ENCODE assay signal across 9 cellular contexts in genomic region chr6:137767931-137768690, GRCh38.
A peak's percentile ranks its signal among the peaks of the same experiment; 100 is the strongest.
DNase-seq lines count a peak whose midpoint lies in the region; ATAC-seq, FAIRE-seq and TF ChIP-seq lines count a peak whose summit lies in the region.
"Had no signal": no experiment of that assay in that cellular context is flagged by ENCODE, and none has a peak within 500 bp of the region (broad histone marks: within the 10 kb centered on the region; RNA-seq: fewer than 3 reads in every experiment).

No MANE protein-coding gene starts in this region.

- no peaks in the 10 kb centered on the region for H4K20me1 ChIP-seq in keratinocyte (ENCODE audit: control insufficient read depth, extremely low read depth, insufficient read depth, low read length)

- no peaks in the 10 kb centered on the region for H3K36me3 ChIP-seq in keratinocyte (ENCODE audit: control insufficient read depth in 2 of 2, extremely low read depth in 1 of 2, insufficient read depth in 2 of 2, low read length in 2 of 2)
- no peaks in the 10 kb centered on the region for H3K36me3 ChIP-seq in BE2C
- H3K36me3 ChIP-seq: thoracic aorta had no signal

- peak overlapping the region; percentile 43 for H3K27ac ChIP-seq in keratinocyte (ENCODE audit: control insufficient read depth, insufficient read depth, low read length)
- H3K27ac ChIP-seq: thoracic aorta had no signal

- TF ChIP-seq CTCF in keratinocyte (optimal IDR thresholded peaks at IDR 0.05 in 1 of 3, IDR thresholded peaks at IDR 0.05 in 1 of 3, conservative IDR thresholded peaks at IDR 0.05 in 1 of 3; ENCODE audit: extremely low read depth in 1 of 3, insufficient read depth in 2 of 3, low read length in 3 of 3) (no peak), BE2C (IDR thresholded peaks at IDR 0.05; ENCODE audit: low read depth, low read length) (no peak)

- H3K27me3 ChIP-seq in keratinocyte (ENCODE audit: control insufficient read depth, extremely low read depth, insufficient read depth, low read length) (no peaks in the 10 kb centered on the region), BE2C (no peaks in the 10 kb centered on the region)

- peak; percentile 9 for FAIRE-seq in keratinocyte (lab: Jason Lieb, UNC)

- no peaks in the 10 kb centered on the region for H3K9me1 ChIP-seq in keratinocyte (ENCODE audit: control insufficient read depth, extremely low read depth, insufficient read depth, low read length)

- DNase-seq in OCI-M1 (lab: John Stamatoyannopoulos, UW) (peak; percentile 94), keratinocyte (ENCODE audit: low read depth, low spot score) (no peak), foreskin melanocyte (no peak), NCI-H2171 (lab: John Stamatoyannopoulos, UW) (no peak), germinal center (ENCODE audit: low spot score) (no peak), BE2C (no peak)

- no peaks in the 10 kb centered on the region for H3K79me2 ChIP-seq in keratinocyte (ENCODE audit: control insufficient read depth, insufficient read depth, low read length)

- H2AFZ ChIP-seq in keratinocyte (ENCODE audit: control insufficient read depth, low read length) = peak overlapping the region; percentile 62

- H3K9ac ChIP-seq in keratinocyte (ENCODE audit: control insufficient read depth, extremely low read depth, insufficient read depth, low read length) = no peak overlapping the region

- H3K4me2 ChIP-seq in keratinocyte (ENCODE audit: control insufficient read depth, extremely low read depth, insufficient read depth, low read depth, low read length) = peak overlapping the region; percentile 19

- dilution Hi-C loops in keratinocyte (cut with MboI; ENCODE audit: extremely low pct_ligation_motif_present, low sequenced_read_pairs) = no loop called here

- H3K9me3 ChIP-seq in keratinocyte (ENCODE audit: control insufficient read depth, low read depth, low read length) (no peaks in the 10 kb centered on the region), BE2C (no peaks in the 10 kb centered on the region)
- H3K9me3 ChIP-seq: thoracic aorta had no signal

- H3K4me3 ChIP-seq in keratinocyte (ENCODE audit: control insufficient read depth in 2 of 3, extremely low read depth in 1 of 3, insufficient read depth in 2 of 3, low read depth in 1 of 3, low read length in 3 of 3) (no peak overlapping the region), BE2C (ENCODE audit: low read depth, low read length) (no peak overlapping the region)
- H3K4me3 ChIP-seq: thoracic aorta had no signal

- H3K4me1 ChIP-seq in keratinocyte (ENCODE audit: control insufficient read depth, extremely low read depth, insufficient read depth, low read length) = peaks cover 50% of the 10 kb centered on the region
- no peaks in the 10 kb centered on the region for H3K4me1 ChIP-seq in BE2C

- ATAC-seq in GM18519 (IDR thresholded peaks at IDR 0.05; ENCODE audit: low FRiP score, unreplicated experiment) (peak; percentile 80), HG02798 (IDR thresholded peaks at IDR 0.05; ENCODE audit: poor library complexity, unreplicated experiment) (peak; percentile 79)
